ENCODE assay signal across 13 cellular contexts in genomic region chr16:67194257-67194656, GRCh38. TPM values are rescaled to one million over a fixed set of nuclear protein-coding genes. Genes with fewer than 3 reads are reported as not detected.
A peak's percentile ranks its signal among the peaks of the same experiment; 100 is the strongest.
DNase-seq lines count a peak whose midpoint lies in the region; ATAC-seq, FAIRE-seq and TF ChIP-seq lines count a peak whose summit lies in the region.
"Had no signal": no experiment of that assay in that cellular context is flagged by ENCODE, and none has a peak within 500 bp of the region (broad histone marks: within the 10 kb centered on the region; RNA-seq: fewer than 3 reads in every experiment).

No MANE protein-coding gene starts in this region.

- H3K9me3 Mint-ChIP-seq in CD4-positive, CD25-positive, alpha-beta regulatory T cell: no peaks in the 10 kb centered on the region
- no peaks in the 10 kb centered on the region for H3K9me3 Mint-ChIP-seq in endodermal cell

- no peak overlapping the region for H2AFZ ChIP-seq in Karpas-422 (ENCODE audit: low read length)

- no peak for DNase-seq in CD4-positive, CD25-positive, alpha-beta regulatory T cell
- DNase-seq in Karpas-422: no peak
- no peak for DNase-seq in endodermal cell
- no peak for DNase-seq in RCC 7860 (ENCODE audit: low spot score)
- no peak for DNase-seq in foreskin melanocyte
- DNase-seq: activated CD4-positive, alpha-beta T cell treated with anti-CD3 and anti-CD28 coated beads, Interleukin-2, amount 50 U/mL, for 1 hour; brain microvascular endothelial cell; COR-L47; HCEC 1CT; SHP77 treated with DMSO at 0.1 percent for 48 hours had no signal

- no peaks in the 10 kb centered on the region for H3K9me2 ChIP-seq in Karpas-422 (replicated peaks; ENCODE audit: insufficient read depth, low read length)

- peaks cover 26% of the 10 kb centered on the region for H3K4me1 ChIP-seq in CD4-positive, CD25-positive, alpha-beta regulatory T cell (ENCODE audit: control insufficient read depth, insufficient read depth, low read length, poor library complexity, severe bottlenecking)
- H3K4me1 ChIP-seq in Karpas-422 (ENCODE audit: low read length) (peaks cover 16% of the 10 kb centered on the region), endodermal cell (ENCODE audit: control insufficient read depth, insufficient read depth, low read length) (peaks cover 7% of the 10 kb centered on the region)

- H3K27me3 Mint-ChIP-seq in CD4-positive, CD25-positive, alpha-beta regulatory T cell: no peaks in the 10 kb centered on the region
- no peaks in the 10 kb centered on the region for H3K27me3 Mint-ChIP-seq in endodermal cell (ENCODE audit: insufficient read depth)

- no peak for TF ChIP-seq CTCF in endodermal cell (conservative IDR thresholded peaks at IDR 0.05)

- H3K4me3 Mint-ChIP-seq in CD4-positive, CD25-positive, alpha-beta regulatory T cell: peak overlapping the region; percentile 90 to 97 (median 94)
- peak overlapping the region; percentile 80 for H3K4me3 Mint-ChIP-seq in endodermal cell

- H3K36me3 ChIP-seq in CD4-positive, CD25-positive, alpha-beta regulatory T cell (ENCODE audit: control insufficient read depth, insufficient read depth, low read length): peaks cover 50% of the 10 kb centered on the region
- H3K36me3 ChIP-seq in Karpas-422 (ENCODE audit: insufficient read depth, low read length) (peaks cover 15% of the 10 kb centered on the region), endodermal cell (ENCODE audit: control insufficient read depth, insufficient read depth, low read length) (peaks cover 60% of the 10 kb centered on the region)

- H3K36me3 Mint-ChIP-seq in CD4-positive, CD25-positive, alpha-beta regulatory T cell: peaks cover 27% of the 10 kb centered on the region
- H3K36me3 Mint-ChIP-seq in endodermal cell (ENCODE audit: low read depth): peaks cover 47% of the 10 kb centered on the region

- WGBS in endodermal cell (ENCODE audit: insufficient coverage in 1 of 2, insufficient read length in 1 of 2), 2 experiments: 92 to 96% methylated on average over 2 to 6 of the region's 6 CpGs

- no peak for ATAC-seq in CD4-positive, CD25-positive, alpha-beta regulatory T cell (ENCODE audit: low read depth in 2 of 2)
- no peak for ATAC-seq in GM18907 (IDR thresholded peaks at IDR 0.05; ENCODE audit: unreplicated experiment)
- ATAC-seq: esophagus mucosa had no signal

- peaks cover 26% of the 10 kb centered on the region for H3K79me2 ChIP-seq in Karpas-422 (ENCODE audit: low read length)

- H3K9ac ChIP-seq in Karpas-422 (ENCODE audit: low read length) (peak overlapping the region; percentile 100; the same call in 1 of the 2 replicates), endodermal cell (ENCODE audit: extremely low read depth, low read length, poor library complexity, severe bottlenecking) (no peak overlapping the region)

- H3K27me3 ChIP-seq in CD4-positive, CD25-positive, alpha-beta regulatory T cell (ENCODE audit: control insufficient read depth, insufficient read depth, low read length): no peaks in the 10 kb centered on the region
- no peaks in the 10 kb centered on the region for H3K27me3 ChIP-seq in Karpas-422 (ENCODE audit: low read length)
- H3K27me3 ChIP-seq in endodermal cell (ENCODE audit: control insufficient read depth, insufficient read depth, low read length, poor library complexity, severe bottlenecking): no peaks in the 10 kb centered on the region
- H3K27me3 ChIP-seq: brain microvascular endothelial cell had no signal

- H3K9me3 ChIP-seq in CD4-positive, CD25-positive, alpha-beta regulatory T cell (ENCODE audit: control insufficient read depth in 2 of 2, low read length in 2 of 2): no peaks in the 10 kb centered on the region
- H3K9me3 ChIP-seq in Karpas-422 (ENCODE audit: low read length) (no peaks in the 10 kb centered on the region), endodermal cell (ENCODE audit: control insufficient read depth, low read length) (no peaks in the 10 kb centered on the region)

- peaks cover 34% of the 10 kb centered on the region for H4K20me1 ChIP-seq in Karpas-422 (ENCODE audit: insufficient read depth, low read depth, low read length)

- H3K4me1 Mint-ChIP-seq in CD4-positive, CD25-positive, alpha-beta regulatory T cell: peaks cover 9 to 56% (median 32%) of the 10 kb centered on the region in 4 donors
- H3K4me1 Mint-ChIP-seq in endodermal cell: peaks cover 5% of the 10 kb centered on the region

- no peak overlapping the region for H3K4me3 ChIP-seq in CD4-positive, CD25-positive, alpha-beta regulatory T cell (ENCODE audit: low read depth, low read length)
- H3K4me3 ChIP-seq in Karpas-422 (ENCODE audit: low read length) (no peak overlapping the region), endodermal cell (ENCODE audit: low read length) (no peak overlapping the region)

- FAIRE-seq in RCC 7860 (lab: Jason Lieb, UNC): no peak

- peak overlapping the region; percentile 99 for H3K4me2 ChIP-seq in Karpas-422 (ENCODE audit: low read depth, low read length, poor library complexity, severe bottlenecking)

- no peak overlapping the region for H3K27ac ChIP-seq in CD4-positive, CD25-positive, alpha-beta regulatory T cell (ENCODE audit: insufficient read depth, low read length, poor library complexity, severe bottlenecking)
- H3K27ac ChIP-seq in Karpas-422 (ENCODE audit: low read length) (no peak overlapping the region), endodermal cell (ENCODE audit: low read depth, low read length) (no peak overlapping the region)
- H3K27ac ChIP-seq: brain microvascular endothelial cell had no signal

- peak overlapping the region in 2 of 3 donors; percentile 83 to 87 for H3K27ac Mint-ChIP-seq in CD4-positive, CD25-positive, alpha-beta regulatory T cell
- H3K27ac Mint-ChIP-seq in endodermal cell: no peak overlapping the region

RNA-seq across cellular contexts. Expression of gene E2F4, which starts 2.3 kb away (rescaled TPM):
- total RNA-seq in CD4-positive, CD25-positive, alpha-beta regulatory T cell: 63.7 TPM
- polyA plus RNA-seq in CD4-positive, CD25-positive, alpha-beta regulatory T cell: 10 to 100 TPM; 46.8 to 54.9 (median 48.9) TPM
- 109 and 171 TPM in 2 replicates for total RNA-seq in Karpas-422 (2014; rRNA removed; shearing (Covaris generic); ENCODE audit: low replicate concordance)
- total RNA-seq in endodermal cell: 10 to 100 TPM; 71.8 to 72.8 TPM
- 70.8 TPM for polyA plus RNA-seq in endodermal cell (2013, experiment 1 of 2)
- 65.3 TPM for polyA plus RNA-seq in endodermal cell (2013, experiment 2 of 2)

RNA-seq across cellular contexts. Expression of gene EXOC3L1, which starts 4.3 kb away (rescaled TPM):
- total RNA-seq in CD4-positive, CD25-positive, alpha-beta regulatory T cell: 0.86 TPM
- under 1 TPM in 2 of 4 donors, not detected in 2; 0.25 to 0.35 TPM for polyA plus RNA-seq in CD4-positive, CD25-positive, alpha-beta regulatory T cell
- total RNA-seq in Karpas-422 (2014; rRNA removed; shearing (Covaris generic); ENCODE audit: low replicate concordance): not detected in 2 replicates
- 1 to 10 TPM in 1 of 2 donors, under 1 TPM in 1; 0.97 to 1.8 TPM for total RNA-seq in endodermal cell
- 1.2 TPM for polyA plus RNA-seq in endodermal cell (2013, experiment 1 of 2)
- polyA plus RNA-seq in endodermal cell (2013, experiment 2 of 2): 0.50 TPM
- total RNA-seq: NCI-H460 had no signal

RNA-seq across cellular contexts. Expression of gene ELMO3, which starts 4.7 kb away (rescaled TPM):
- total RNA-seq in CD4-positive, CD25-positive, alpha-beta regulatory T cell: 2.2 TPM
- under 1 TPM in 1 of 4 donors, not detected in 3; 0.09 TPM for polyA plus RNA-seq in CD4-positive, CD25-positive, alpha-beta regulatory T cell
- total RNA-seq in Karpas-422 (2014; rRNA removed; shearing (Covaris generic); ENCODE audit: low replicate concordance): 0.82 and 5.6 TPM in 2 replicates
- total RNA-seq in endodermal cell: 1 to 10 TPM; 5.6 to 6.4 TPM
- 2.5 TPM for polyA plus RNA-seq in endodermal cell (2013, experiment 1 of 2)
- polyA plus RNA-seq in endodermal cell (2013, experiment 2 of 2): 2.4 TPM

RNA-seq across cellular contexts. Expression of gene MATCAP1, which starts 10.5 kb away (rescaled TPM):
- total RNA-seq in CD4-positive, CD25-positive, alpha-beta regulatory T cell: 19.6 TPM
- polyA plus RNA-seq in CD4-positive, CD25-positive, alpha-beta regulatory T cell: under 1 TPM in 1 of 4 donors, not detected in 3; 0.80 TPM
- total RNA-seq in Karpas-422 (2014; rRNA removed; shearing (Covaris generic); ENCODE audit: low replicate concordance): 6.8 and 16.9 TPM in 2 replicates
- total RNA-seq in endodermal cell: 10 to 100 TPM; 50.2 to 63.8 TPM
- 79.8 TPM for polyA plus RNA-seq in endodermal cell (2013, experiment 1 of 2)
- 64.2 TPM for polyA plus RNA-seq in endodermal cell (2013, experiment 2 of 2)

RNA-seq across cellular contexts. Expression of gene NOL3, which starts 23.9 kb away (rescaled TPM):
- total RNA-seq in CD4-positive, CD25-positive, alpha-beta regulatory T cell: 2.3 TPM
- polyA plus RNA-seq in CD4-positive, CD25-positive, alpha-beta regulatory T cell: not detected
- 0.15 and 1.8 TPM in 2 replicates for total RNA-seq in Karpas-422 (2014; rRNA removed; shearing (Covaris generic); ENCODE audit: low replicate concordance)
- 10 to 100 TPM; 11.6 TPM for total RNA-seq in endodermal cell
- polyA plus RNA-seq in endodermal cell (2013, experiment 1 of 2): 12.1 TPM
- polyA plus RNA-seq in endodermal cell (2013, experiment 2 of 2): 6.5 TPM
